Comparison of ENCODE assay signal across 14 cellular contexts in the genomic region with DNA sequence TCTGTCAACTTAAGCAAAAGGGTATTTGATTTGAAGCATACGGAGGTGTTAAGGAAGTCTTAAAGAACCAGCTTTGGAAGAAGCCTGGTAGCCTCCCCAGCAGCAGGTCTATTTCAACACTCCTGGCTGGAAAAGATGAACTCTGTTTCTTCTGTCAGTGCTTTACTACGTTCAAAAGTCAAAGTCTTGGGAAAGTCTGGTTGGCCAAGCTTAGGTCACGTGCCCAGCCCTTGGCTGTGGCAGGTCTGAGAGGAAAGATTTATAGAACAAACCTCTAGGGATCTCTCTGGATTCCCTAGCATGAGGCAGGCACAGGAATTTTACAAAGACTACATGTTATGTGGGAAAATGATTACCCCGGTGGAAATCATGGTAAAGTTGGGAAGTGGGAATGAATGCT. TPM values are rescaled to one million over a fixed set of nuclear protein-coding genes. Genes with fewer than 3 reads are reported as not detected.
DNase-seq lines count a peak whose midpoint lies in the region; ATAC-seq and TF ChIP-seq lines count a peak whose summit lies in the region.
"Had no signal": no experiment of that assay in that cellular context is flagged by ENCODE, and none has a peak within 500 bp of the region (broad histone marks: within the 10 kb centered on the region; RNA-seq: fewer than 3 reads in every experiment).

No MANE protein-coding gene starts in this region.

- DNase-seq in adrenal gland: peak in 6 of 7 donors; percentile 31 to 77 (median 54)
- DNase-seq in fibroblast of villous mesenchyme (ENCODE audit: low read depth): peak; percentile 77
- no peak for DNase-seq in omental fat pad (ENCODE audit: low spot score)
- peak; percentile 64 to 74 for DNase-seq in uterus
- DNase-seq in NCI-H82 (lab: John Stamatoyannopoulos, UW): no peak
- no peak for DNase-seq in stimulated activated CD4-positive, alpha-beta T cell treated with anti-CD3 and anti-CD28 coated beads, Interleukin-15, amount 100 ng/mL, for 24 hours
- no peak for DNase-seq in SHP77 treated with DMSO at 0.1 percent for 48 hours (lab: John Stamatoyannopoulos, UW)
- DNase-seq: activated CD4-positive, alpha-beta memory T cell treated with anti-CD3 and anti-CD28 coated beads, Interleukin-2, amount 10 ng/mL, durations not matched to agents 7 days and 5 days; amniotic stem cell; DMS79 treated with DMSO at 0.1 percent for 48 hours; heart left ventricle; NCI-H1105 had no signal

- H3K27me3 ChIP-seq in adrenal gland: no peaks in the 10 kb centered on the region
- H3K27me3 ChIP-seq in uterus: no peaks in the 10 kb centered on the region
- H3K27me3 ChIP-seq: heart left ventricle, right atrium auricular region had no signal

- WGBS in adrenal gland, 4 donors: 37 to 51% (median 41%) methylated on average over 4 of the region's 4 CpGs

- TF ChIP-seq POLR2A in adrenal gland (IDR thresholded peaks at IDR 0.05): no peak
- TF ChIP-seq POLR2A in uterus (IDR thresholded peaks at IDR 0.05): no peak

- intact Hi-C loops in adrenal gland (cut with DNase I): no loop called here
- intact Hi-C loops in uterus (cut with DNase I; ENCODE audit: low total_unique reads): no loop called here

- H3K4me1 ChIP-seq in adrenal gland (replicated peaks in 1 of 2) (no peaks in the 10 kb centered on the region), uterus (no peaks in the 10 kb centered on the region)
- H3K4me1 ChIP-seq: right atrium auricular region had no signal

- ATAC-seq in omental fat pad (ENCODE audit: low FRiP score): peak; percentile 86

- no peak for TF ChIP-seq CTCF in adrenal gland (IDR thresholded peaks at IDR 0.05)
- TF ChIP-seq CTCF in fibroblast of villous mesenchyme (IDR thresholded peaks at IDR 0.05; ENCODE audit: insufficient read depth, low read depth, low read length): no peak
- no peak for TF ChIP-seq CTCF in omental fat pad (IDR thresholded peaks at IDR 0.05)
- no peak for TF ChIP-seq CTCF in uterus (IDR thresholded peaks at IDR 0.05)

- H3K27ac ChIP-seq in adrenal gland (peak overlapping the region in 1 of 5 donors; percentile 6), uterus (peak overlapping the region; percentile 52 to 53)
- H3K27ac ChIP-seq: heart left ventricle, right atrium auricular region, SK-N-MC had no signal

- H3K4me3 ChIP-seq in adrenal gland (no peak overlapping the region), fibroblast of villous mesenchyme (ENCODE audit: low read depth, low read length) (no peak overlapping the region), uterus (no peak overlapping the region)
- H3K4me3 ChIP-seq: heart left ventricle, right atrium auricular region, SK-N-MC had no signal

- H3K9me3 ChIP-seq in adrenal gland (replicated peaks in 1 of 3) (no peaks in the 10 kb centered on the region), uterus (no peaks in the 10 kb centered on the region)
- H3K9me3 ChIP-seq: heart left ventricle, right atrium auricular region had no signal

- H3K36me3 ChIP-seq in adrenal gland (replicated peaks in 1 of 2) (no peaks in the 10 kb centered on the region), uterus (no peaks in the 10 kb centered on the region)
- H3K36me3 ChIP-seq: heart left ventricle, right atrium auricular region had no signal

RNA-seq across cellular contexts. Expression of a gene that starts 8.6 kb away (rescaled TPM):
- total RNA-seq in adrenal gland: 10 to 100 TPM; 14.1 to 40.8 (median 26.9) TPM
- polyA plus RNA-seq in adrenal gland: 10 to 100 TPM; 12.9 to 22.9 (median 17.6) TPM
- 41.2 and 41.5 TPM in 2 replicates for total RNA-seq in fibroblast of villous mesenchyme
- total RNA-seq in omental fat pad: 10 to 100 TPM; 48.7 to 96.2 (median 57.0) TPM
- total RNA-seq in uterus: 10 to 100 TPM; 25.1 to 94.4 (median 54.4) TPM

RNA-seq across cellular contexts. Expression of a gene that starts 39.4 kb away (rescaled TPM):
- total RNA-seq in adrenal gland (10 to 100 TPM in 4 of 8 donors, 1 to 10 TPM in 4; 5.4 to 13.5 (median 10.0) TPM), fibroblast of villous mesenchyme (11.2 and 11.3 TPM in 2 replicates), omental fat pad (10 to 100 TPM in 1 of 4 donors, 1 to 10 TPM in 3; 5.5 to 40.0 (median 7.3) TPM), uterus (10 to 100 TPM in 3 of 4 donors, 1 to 10 TPM in 1; 3.5 to 63.3 (median 25.6) TPM)
- 10 to 100 TPM; 11.9 to 13.3 (median 12.0) TPM for polyA plus RNA-seq in adrenal gland

Comparison
In these comparisons a context has a peak if more than half of its experiments do, and no peak if none do; other contexts are left out.
1. DNase-seq: peak in adrenal gland (6 of 7), fibroblast of villous mesenchyme (single experiment) and uterus (2 of 2); none in omental fat pad (single experiment), NCI-H82 (single experiment), stimulated activated CD4-positive, alpha-beta T cell treated with anti-CD3 and anti-CD28 coated beads, Interleukin-15, amount 100 ng/mL, for 24 hours (single experiment) and SHP77 treated with DMSO at 0.1 percent for 48 hours (single experiment).